23 cellular contexts compared by ENCODE assay signal in genomic region chr2:84152471-84152870, GRCh38.
"Had no signal": no experiment of that assay in that cellular context is flagged by ENCODE, and none has a peak within 500 bp of the region (broad histone marks: within the 10 kb centered on the region; RNA-seq: fewer than 3 reads in every experiment).

No MANE protein-coding gene starts in this region.

- H3K27ac ChIP-seq: coronary artery, gastrocnemius medialis, left lung, neural progenitor cell, prostate gland, skin epidermis, spleen, suprapubic skin, transverse colon, vagina had no signal

- H3K36me3 Mint-ChIP-seq: naive thymus-derived CD4-positive, alpha-beta T cell; neural progenitor cell; stimulated activated memory B cell treated with anti-CD40 and anti-IgM and Interleukin-4, amounts not matched to agents 10 μg/mL and 1 μg/mL and 100 μg/mL, for 72 hours had no signal

- H3K4me3 Mint-ChIP-seq: naive thymus-derived CD4-positive, alpha-beta T cell; nephron; neural progenitor cell; stimulated activated memory B cell treated with anti-CD40 and anti-IgM and Interleukin-4, amounts not matched to agents 10 μg/mL and 1 μg/mL and 100 μg/mL, for 72 hours; stimulated activated naive CD8-positive, alpha-beta T cell treated with anti-CD3 and anti-CD28 coated beads, Interleukin-15, Interleukin-2, amounts not matched to agents 100 ng/mL and 50 ng/mL, for 24 hours had no signal

- H3K4me1 ChIP-seq: gastrocnemius medialis, left lung, neural progenitor cell, prostate gland, spleen, suprapubic skin, transverse colon, vagina had no signal

- H3K4me3 ChIP-seq: coronary artery, gastrocnemius medialis, left lung, neural progenitor cell, prostate gland, skin epidermis, spleen, suprapubic skin, transverse colon, vagina had no signal

- H3K36me3 ChIP-seq: gastrocnemius medialis, left lung, neural progenitor cell, prostate gland, spleen, suprapubic skin, transverse colon, vagina had no signal

- ATAC-seq: gastrocnemius medialis; left cardiac atrium; left lung; naive thymus-derived CD4-positive, alpha-beta T cell; right cardiac atrium; stimulated activated memory B cell treated with anti-CD40 and anti-IgM and Interleukin-4, amounts not matched to agents 10 μg/mL and 1 μg/mL and 100 μg/mL, for 72 hours had no signal

- H3K9me3 ChIP-seq: gastrocnemius medialis, left lung, prostate gland, spleen, suprapubic skin, transverse colon, vagina had no signal

- H3K4me2 ChIP-seq: neural progenitor cell had no signal

- H3K27me3 ChIP-seq: gastrocnemius medialis, left lung, neural progenitor cell, spleen, suprapubic skin, transverse colon, vagina had no signal

- H3K9me3 Mint-ChIP-seq: nephron; neural progenitor cell; stimulated activated memory B cell treated with anti-CD40 and anti-IgM and Interleukin-4, amounts not matched to agents 10 μg/mL and 1 μg/mL and 100 μg/mL, for 72 hours; stimulated activated naive CD8-positive, alpha-beta T cell treated with anti-CD3 and anti-CD28 coated beads, Interleukin-15, Interleukin-2, amounts not matched to agents 100 ng/mL and 50 ng/mL, for 24 hours had no signal

- H3K9ac ChIP-seq: neural progenitor cell had no signal

- DNase-seq: dermis blood vessel endothelial cell; effector memory CD4-positive, alpha-beta T cell; gastrocnemius medialis; head of caudate nucleus; left cardiac atrium; left lung; mesendoderm; midbrain; naive thymus-derived CD4-positive, alpha-beta T cell; right cardiac atrium; spleen; stimulated activated CD4-positive, alpha-beta T cell treated with anti-CD3 and anti-CD28 coated beads, Interleukin-4, amount 100 ng/mL, for 4 hours; transverse colon had no signal

- H3K27me3 Mint-ChIP-seq: stimulated activated memory B cell treated with anti-CD40 and anti-IgM and Interleukin-4, amounts not matched to agents 10 μg/mL and 1 μg/mL and 100 μg/mL, for 72 hours had no signal

- H3K4me1 Mint-ChIP-seq: naive thymus-derived CD4-positive, alpha-beta T cell; nephron; neural progenitor cell; stimulated activated memory B cell treated with anti-CD40 and anti-IgM and Interleukin-4, amounts not matched to agents 10 μg/mL and 1 μg/mL and 100 μg/mL, for 72 hours had no signal

- FAIRE-seq: endometrium had no signal

- H2AFZ ChIP-seq: neural progenitor cell had no signal

- H3K27ac Mint-ChIP-seq: naive thymus-derived CD4-positive, alpha-beta T cell; nephron; neural progenitor cell; stimulated activated memory B cell treated with anti-CD40 and anti-IgM and Interleukin-4, amounts not matched to agents 10 μg/mL and 1 μg/mL and 100 μg/mL, for 72 hours; stimulated activated naive CD8-positive, alpha-beta T cell treated with anti-CD3 and anti-CD28 coated beads, Interleukin-15, Interleukin-2, amounts not matched to agents 100 ng/mL and 50 ng/mL, for 24 hours had no signal
